ENCODE assay signal across 24 cellular contexts in the genomic region with DNA sequence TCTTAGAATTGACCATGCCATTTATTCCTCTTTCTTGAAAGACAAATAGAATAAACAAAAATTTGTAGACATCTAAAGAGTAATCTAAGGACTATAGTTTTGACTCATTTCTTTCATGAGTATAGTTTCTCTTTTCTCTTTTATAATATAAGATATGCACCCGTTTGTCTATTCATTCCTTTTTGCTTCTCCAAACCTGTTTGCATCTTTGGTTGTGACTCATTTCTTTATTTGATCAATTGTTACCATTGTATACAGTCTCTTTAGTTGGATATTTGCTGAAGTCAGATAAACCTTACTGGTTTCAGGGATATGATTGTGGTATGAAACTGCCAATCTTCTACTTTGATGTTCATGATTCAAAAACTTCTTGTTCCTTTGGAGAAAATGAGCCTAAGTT.
A peak's percentile ranks its signal among the peaks of the same experiment; 100 is the strongest.
DNase-seq lines count a peak whose midpoint lies in the region; ATAC-seq, FAIRE-seq and TF ChIP-seq lines count a peak whose summit lies in the region.
"Had no signal": no experiment of that assay in that cellular context is flagged by ENCODE, and none has a peak within 500 bp of the region (broad histone marks: within the 10 kb centered on the region; RNA-seq: fewer than 3 reads in every experiment).

No MANE protein-coding gene starts in this region.

- peak; percentile 69 to 99 for ATAC-seq in activated naive CD4-positive, alpha-beta T cell treated with anti-CD3 and anti-CD28 coated beads, Interleukin-2, amount 50 U/mL, for 72 hours
- no peak for ATAC-seq in GM21526 (IDR thresholded peaks at IDR 0.05; ENCODE audit: low FRiP score, unreplicated experiment)
- ATAC-seq in GM18519 (IDR thresholded peaks at IDR 0.05; ENCODE audit: low FRiP score, unreplicated experiment): no peak
- ATAC-seq: left ventricle myocardium superior had no signal

- peaks cover 56% of the 10 kb centered on the region for H3K4me1 Mint-ChIP-seq in dendritic cell treated with granulocyte-macrophage colony-stimulating factor and Interleukin-4, amounts not matched to agents 40 ng/mL and 50 ng/mL, for 4 days (ENCODE audit: low read depth)
- H3K4me1 Mint-ChIP-seq: CD8-positive, alpha-beta memory T cell had no signal

- H3K27ac Mint-ChIP-seq in activated naive CD4-positive, alpha-beta T cell treated with anti-CD3 and anti-CD28 coated beads, Interleukin-2, amount 50 U/mL, for 72 hours: no peak overlapping the region
- peak overlapping the region; percentile 83 for H3K27ac Mint-ChIP-seq in dendritic cell treated with granulocyte-macrophage colony-stimulating factor and Interleukin-4, amounts not matched to agents 40 ng/mL and 50 ng/mL, for 4 days
- H3K27ac Mint-ChIP-seq: CD8-positive, alpha-beta memory T cell; mesothelial cell of epicardium; stimulated activated naive CD8-positive, alpha-beta T cell treated with anti-CD3 and anti-CD28 coated beads, Interleukin-15, Interleukin-2, amounts not matched to agents 100 ng/mL and 50 ng/mL, for 24 hours had no signal

- H3K4me3 Mint-ChIP-seq in dendritic cell treated with granulocyte-macrophage colony-stimulating factor and Interleukin-4, amounts not matched to agents 40 ng/mL and 50 ng/mL, for 4 days: no peak overlapping the region
- H3K4me3 Mint-ChIP-seq: CD8-positive, alpha-beta memory T cell; mesothelial cell of epicardium; stimulated activated naive CD8-positive, alpha-beta T cell treated with anti-CD3 and anti-CD28 coated beads, Interleukin-15, Interleukin-2, amounts not matched to agents 100 ng/mL and 50 ng/mL, for 24 hours had no signal

- DNase-seq in activated naive CD4-positive, alpha-beta T cell treated with anti-CD3 and anti-CD28 coated beads, Interleukin-2, amount 50 U/mL, for 72 hours (ENCODE audit: low spot score in 2 of 2): no peak
- DNase-seq in activated naive CD4-positive, alpha-beta T cell treated with anti-CD3 and anti-CD28 coated beads, Interleukin-2, amount 50 U/mL, for 16 hours: no peak
- DNase-seq in GM19239 (ENCODE audit: insufficient read length, low spot score) (no peak), D721Med (ENCODE audit: insufficient read length, low spot score) (no peak)
- DNase-seq: activated CD4-positive, alpha-beta T cell treated with anti-CD3 and anti-CD28 coated beads, Interleukin-2, amount 50 U/mL, for 1 hour; activated effector memory CD4-positive, alpha-beta T cell treated with anti-CD3 and anti-CD28 coated beads, Interleukin-2, amount 50 U/mL, for 16 hours; CD8-positive, alpha-beta memory T cell; central memory CD4-positive, alpha-beta T cell; cortex of kidney; DMS153; left ventricle myocardium superior; NCI-H1092 treated with DMSO at 0.1 percent for 48 hours; NCI-H1694 treated with DMSO at 0.1 percent for 48 hours; NCI-H446 treated with DMSO at 0.1 percent for 48 hours; NCI-H774; RPMI8226; T1000; uterus; WERI-Rb-1 had no signal

- no peaks in the 10 kb centered on the region for H3K27me3 Mint-ChIP-seq in dendritic cell treated with granulocyte-macrophage colony-stimulating factor and Interleukin-4, amounts not matched to agents 40 ng/mL and 50 ng/mL, for 4 days
- H3K27me3 Mint-ChIP-seq: CD8-positive, alpha-beta memory T cell; stimulated activated naive CD8-positive, alpha-beta T cell treated with anti-CD3 and anti-CD28 coated beads, Interleukin-15, Interleukin-2, amounts not matched to agents 100 ng/mL and 50 ng/mL, for 24 hours had no signal

- H3K36me3 Mint-ChIP-seq in activated naive CD4-positive, alpha-beta T cell treated with anti-CD3 and anti-CD28 coated beads, Interleukin-2, amount 50 U/mL, for 72 hours: no peaks in the 10 kb centered on the region
- H3K36me3 Mint-ChIP-seq in dendritic cell treated with granulocyte-macrophage colony-stimulating factor and Interleukin-4, amounts not matched to agents 40 ng/mL and 50 ng/mL, for 4 days (ENCODE audit: low read depth): peaks cover 3% of the 10 kb centered on the region

- no peaks in the 10 kb centered on the region for H3K9me3 Mint-ChIP-seq in activated naive CD4-positive, alpha-beta T cell treated with anti-CD3 and anti-CD28 coated beads, Interleukin-2, amount 50 U/mL, for 72 hours
- no peaks in the 10 kb centered on the region for H3K9me3 Mint-ChIP-seq in dendritic cell treated with granulocyte-macrophage colony-stimulating factor and Interleukin-4, amounts not matched to agents 40 ng/mL and 50 ng/mL, for 4 days
- H3K9me3 Mint-ChIP-seq: CD8-positive, alpha-beta memory T cell; stimulated activated naive CD8-positive, alpha-beta T cell treated with anti-CD3 and anti-CD28 coated beads, Interleukin-15, Interleukin-2, amounts not matched to agents 100 ng/mL and 50 ng/mL, for 24 hours had no signal

- FAIRE-seq in GM19239 (lab: Jason Lieb, UNC): peak; percentile 23
- no peak for FAIRE-seq in D721Med (lab: Jason Lieb, UNC)

- no peak for TF ChIP-seq CTCF in D721Med (IDR thresholded peaks at IDR 0.05; ENCODE audit: insufficient read depth, missing control alignments)

- intact Hi-C loops in dendritic cell treated with granulocyte-macrophage colony-stimulating factor and Interleukin-4, amounts not matched to agents 40 ng/mL and 50 ng/mL, for 4 days (cut with micrococcal nuclease): no loop called here

Comparison
In these comparisons a context has a peak if more than half of its experiments do, and no peak if none do; other contexts are left out.
1. ATAC-seq: peak in activated naive CD4-positive, alpha-beta T cell treated with anti-CD3 and anti-CD28 coated beads, Interleukin-2, amount 50 U/mL, for 72 hours (2 of 2); none in GM21526 (single experiment) and GM18519 (single experiment).